In the genomic region with DNA sequence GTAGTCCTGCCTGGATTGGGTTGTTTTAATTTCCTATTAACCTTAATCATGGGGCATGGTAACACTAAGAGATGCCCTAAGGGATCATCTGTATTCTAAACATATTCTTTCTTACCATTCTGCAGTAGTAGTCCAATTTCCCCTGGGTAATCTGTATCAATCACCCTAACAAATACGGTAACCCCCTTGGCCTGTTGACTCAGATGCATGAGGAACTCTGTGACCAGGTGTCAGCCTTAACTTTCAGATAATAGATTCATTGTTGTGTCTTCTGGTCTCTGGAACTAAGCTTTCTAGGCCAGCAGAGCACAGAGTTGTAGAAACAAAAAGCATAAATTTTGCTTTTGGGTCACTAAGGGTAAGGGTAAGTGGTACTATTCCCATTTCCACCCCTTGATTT, we compare ENCODE assay signal across 30 cellular contexts. TPM values are rescaled to one million over a fixed set of nuclear protein-coding genes. Genes with fewer than 3 reads are reported as not detected.
"Had no signal": no experiment of that assay in that cellular context is flagged by ENCODE, and none has a peak within 500 bp of the region (broad histone marks: within the 10 kb centered on the region; RNA-seq: fewer than 3 reads in every experiment).

No MANE protein-coding gene starts in this region.

- H3K9ac ChIP-seq: neural progenitor cell had no signal

- H3K36me3 ChIP-seq: adrenal gland, neural progenitor cell, right atrium auricular region, tibial nerve, WERI-Rb-1 had no signal

- H3K27me3 ChIP-seq: adrenal gland, body of pancreas, hepatocyte, neural progenitor cell, right atrium auricular region, tibial nerve had no signal

- H3K9me3 ChIP-seq: adrenal gland, body of pancreas had no signal

- H3K79me2 ChIP-seq: hepatocyte had no signal

- H3K27ac Mint-ChIP-seq: activated CD4-positive, alpha-beta memory T cell treated with anti-CD3 and anti-CD28 coated beads for 36 hours; activated CD4-positive, alpha-beta T cell treated with anti-CD3 and anti-CD28 coated beads, Interleukin-2, amount 10 ng/mL, durations not matched to agents 24 days and 14 days; activated naive CD4-positive, alpha-beta T cell treated with anti-CD3 and anti-CD28 coated beads for 36 hours; activated naive CD8-positive, alpha-beta T cell treated with anti-CD3 and anti-CD28 coated beads for 36 hours; activated T-helper 1 cell treated with anti-CD3 and anti-CD28 coated beads, Interleukin-12 subunit alpha, Interleukin-12 subunit beta, Interleukin-2, Interleukin-4 antibody, amounts not matched to agents 30 ng/mL and 10 ng/mL and 1 ng/mL, durations not matched to agents 14 hours and 24 hours and 36 hours; natural killer cell; neural progenitor cell; T-helper 17 cell had no signal

- DNase-seq: activated CD4-positive, alpha-beta memory T cell treated with anti-CD3 and anti-CD28 coated beads for 36 hours; activated CD4-positive, alpha-beta T cell treated with anti-CD3 and anti-CD28 coated beads, Interleukin-2, amount 10 ng/mL, durations not matched to agents 24 days and 14 days; activated CD4-positive, CD25-positive, alpha-beta regulatory T cell treated with anti-CD3 and anti-CD28 coated beads, Interleukin-2, amount 50 U/mL, for 72 hours; activated CD8-positive, alpha-beta memory T cell treated with anti-CD3 and anti-CD28 coated beads, Interleukin-2, amount 50 U/mL, for 4 hours; activated effector memory CD4-positive, alpha-beta T cell treated with anti-CD3 and anti-CD28 coated beads, Interleukin-2, amount 50 U/mL, for 16 hours; activated naive CD4-positive, alpha-beta T cell treated with anti-CD3 and anti-CD28 coated beads for 36 hours; activated naive CD8-positive, alpha-beta T cell treated with anti-CD3 and anti-CD28 coated beads for 36 hours; activated T-cell treated with anti-CD3 and anti-CD28 coated beads, Interleukin-2, amount 50 U/mL, for 1 hour; adrenal gland; aorta; body of pancreas; effector CD4-positive, alpha-beta T cell; left colon; mesenchymal stem cell; natural killer cell; occipital lobe; stimulated activated CD4-positive, alpha-beta T cell treated with anti-CD3 and anti-CD28 coated beads, Interleukin-15, amount 100 ng/mL, for 24 hours; stimulated activated CD4-positive, alpha-beta T cell treated with anti-CD3 and anti-CD28 coated beads, Interleukin-2, amount 100 ng/mL, for 24 hours; stimulated activated naive CD4-positive, alpha-beta T cell treated with Interleukin-2 at 50 U/mL for 16 hours; T-helper 17 cell; T1000; WERI-Rb-1 had no signal

- H3K4me2 ChIP-seq: hepatocyte, neural progenitor cell had no signal

- H3K4me3 Mint-ChIP-seq: activated CD4-positive, alpha-beta memory T cell treated with anti-CD3 and anti-CD28 coated beads for 36 hours; activated CD4-positive, alpha-beta T cell treated with anti-CD3 and anti-CD28 coated beads, Interleukin-2, amount 10 ng/mL, durations not matched to agents 24 days and 14 days; activated naive CD4-positive, alpha-beta T cell treated with anti-CD3 and anti-CD28 coated beads for 36 hours; activated naive CD8-positive, alpha-beta T cell treated with anti-CD3 and anti-CD28 coated beads for 36 hours; activated T-helper 1 cell treated with anti-CD3 and anti-CD28 coated beads, Interleukin-12 subunit alpha, Interleukin-12 subunit beta, Interleukin-2, Interleukin-4 antibody, amounts not matched to agents 30 ng/mL and 10 ng/mL and 1 ng/mL, durations not matched to agents 14 hours and 24 hours and 36 hours; natural killer cell; neural progenitor cell; T-helper 17 cell had no signal

- H3K4me3 ChIP-seq: adrenal gland, body of pancreas, hepatocyte, neural progenitor cell, right atrium auricular region, tibial nerve had no signal

- H3K27ac ChIP-seq: adrenal gland, body of pancreas, epithelial cell of prostate, hepatocyte, neural progenitor cell, right atrium auricular region, tibial nerve, WERI-Rb-1 had no signal

- ATAC-seq: body of pancreas, left colon, natural killer cell, T-helper 17 cell had no signal

- H3K36me3 Mint-ChIP-seq: activated CD4-positive, alpha-beta memory T cell treated with anti-CD3 and anti-CD28 coated beads for 36 hours; activated naive CD8-positive, alpha-beta T cell treated with anti-CD3 and anti-CD28 coated beads for 36 hours; natural killer cell; neural progenitor cell had no signal

- H3K9me3 Mint-ChIP-seq: activated naive CD4-positive, alpha-beta T cell treated with anti-CD3 and anti-CD28 coated beads for 36 hours; activated naive CD8-positive, alpha-beta T cell treated with anti-CD3 and anti-CD28 coated beads for 36 hours; natural killer cell had no signal

- H3K4me1 ChIP-seq: adrenal gland, body of pancreas, neural progenitor cell, right atrium auricular region, tibial nerve had no signal

- H2AFZ ChIP-seq: hepatocyte, neural progenitor cell had no signal

- H3K4me1 Mint-ChIP-seq: activated CD4-positive, alpha-beta T cell treated with anti-CD3 and anti-CD28 coated beads, Interleukin-2, amount 10 ng/mL, durations not matched to agents 24 days and 14 days; activated naive CD8-positive, alpha-beta T cell treated with anti-CD3 and anti-CD28 coated beads for 36 hours; natural killer cell; T-helper 17 cell had no signal

- H3K27me3 Mint-ChIP-seq: activated CD4-positive, alpha-beta T cell treated with anti-CD3 and anti-CD28 coated beads, Interleukin-2, amount 10 ng/mL, durations not matched to agents 24 days and 14 days had no signal

RNA-seq across cellular contexts. Expression of gene BANK1, which starts 13.1 kb away (rescaled TPM):
- total RNA-seq: activated CD4-positive, alpha-beta memory T cell treated with anti-CD3 and anti-CD28 coated beads for 36 hours; activated CD4-positive, alpha-beta T cell treated with anti-CD3 and anti-CD28 coated beads, Interleukin-2, amount 10 ng/mL, durations not matched to agents 24 days and 14 days; activated T-helper 1 cell treated with anti-CD3 and anti-CD28 coated beads, Interleukin-12 subunit alpha, Interleukin-12 subunit beta, Interleukin-2, Interleukin-4 antibody, amounts not matched to agents 30 ng/mL and 10 ng/mL and 1 ng/mL, durations not matched to agents 14 hours and 24 hours and 36 hours; dermis blood vessel endothelial cell; pulmonary artery endothelial cell had no signal
